18 cellular contexts compared by ENCODE assay signal in the genomic region with DNA sequence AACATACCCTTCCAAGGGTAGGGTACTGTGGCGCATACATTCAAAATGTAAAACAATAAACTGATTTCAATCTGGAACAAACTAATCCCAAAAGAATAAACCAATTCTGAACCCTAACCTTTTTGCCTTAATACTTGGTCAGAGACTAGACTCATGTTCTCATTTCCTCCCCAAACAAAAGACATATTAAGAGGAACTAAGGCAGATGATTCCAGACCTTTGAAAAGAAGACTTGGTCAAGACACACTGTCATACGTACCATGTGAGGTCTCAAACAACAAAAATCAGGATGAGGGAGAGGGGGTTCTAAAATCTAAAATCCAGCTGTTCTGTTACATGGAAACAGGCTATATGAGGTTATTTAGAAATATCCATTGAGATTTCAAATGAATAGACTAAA.
DNase-seq lines count a peak whose midpoint lies in the region; ATAC-seq lines count a peak whose summit lies in the region.
"Had no signal": no experiment of that assay in that cellular context is flagged by ENCODE, and none has a peak within 500 bp of the region (broad histone marks: within the 10 kb centered on the region; RNA-seq: fewer than 3 reads in every experiment).

No MANE protein-coding gene starts in this region.

- no peak for DNase-seq in T-helper 1 cell
- DNase-seq in MV-4-11 (lab: John Stamatoyannopoulos, UW) = peak; percentile 42
- DNase-seq in activated CD4-positive, CD25-positive, alpha-beta regulatory T cell (lab: John Stamatoyannopoulos, UW) = no peak
- no peak for DNase-seq in NCI-H774 (lab: John Stamatoyannopoulos, UW)
- no peak for DNase-seq in NCI-H82 treated with DMSO at 0.1 percent for 48 hours (lab: John Stamatoyannopoulos, UW; ENCODE audit: unreplicated experiment)
- DNase-seq: 8988T, COR-L47, GOT3, Kasumi-1, NCI-H146, NCI-H2227 treated with DMSO at 0.1 percent for 48 hours, NCI-H526 treated with DMSO at 0.1 percent for 48 hours, PC-9, SK-N-SH, T-helper 2 cell had no signal

- no peaks in the 10 kb centered on the region for H3K9me3 Mint-ChIP-seq in T-helper 1 cell treated with Interleukin-12 subunit alpha and Interleukin-12 subunit beta and Interleukin-4 antibody, amounts not matched to agents 30 μg/mL and 1 μg/mL, for 36 hours
- H3K9me3 Mint-ChIP-seq in dendritic cell treated with granulocyte-macrophage colony-stimulating factor and Interleukin-4, amounts not matched to agents 40 ng/mL and 50 ng/mL, for 4 days = no peaks in the 10 kb centered on the region

- peaks cover 27% of the 10 kb centered on the region for H3K36me3 Mint-ChIP-seq in T-helper 1 cell treated with Interleukin-12 subunit alpha and Interleukin-12 subunit beta and Interleukin-4 antibody, amounts not matched to agents 30 μg/mL and 1 μg/mL, for 36 hours (ENCODE audit: low read depth)
- H3K36me3 Mint-ChIP-seq in dendritic cell treated with granulocyte-macrophage colony-stimulating factor and Interleukin-4, amounts not matched to agents 40 ng/mL and 50 ng/mL, for 4 days (ENCODE audit: low read depth) = peaks cover 19% of the 10 kb centered on the region

- H3K4me3 Mint-ChIP-seq in T-helper 1 cell treated with Interleukin-12 subunit alpha and Interleukin-12 subunit beta and Interleukin-4 antibody, amounts not matched to agents 30 μg/mL and 1 μg/mL, for 36 hours = no peak overlapping the region
- no peak overlapping the region for H3K4me3 Mint-ChIP-seq in dendritic cell treated with granulocyte-macrophage colony-stimulating factor and Interleukin-4, amounts not matched to agents 40 ng/mL and 50 ng/mL, for 4 days

- peak overlapping the region; percentile 37 for H3K27ac Mint-ChIP-seq in T-helper 1 cell treated with Interleukin-12 subunit alpha and Interleukin-12 subunit beta and Interleukin-4 antibody, amounts not matched to agents 30 μg/mL and 1 μg/mL, for 36 hours
- peak overlapping the region; percentile 31 for H3K27ac Mint-ChIP-seq in dendritic cell treated with granulocyte-macrophage colony-stimulating factor and Interleukin-4, amounts not matched to agents 40 ng/mL and 50 ng/mL, for 4 days

- no peak for ATAC-seq in HG03025 (IDR thresholded peaks at IDR 0.05; ENCODE audit: low FRiP score, unreplicated experiment)

- peaks cover 46% of the 10 kb centered on the region for H3K4me1 Mint-ChIP-seq in T-helper 1 cell treated with Interleukin-12 subunit alpha and Interleukin-12 subunit beta and Interleukin-4 antibody, amounts not matched to agents 30 μg/mL and 1 μg/mL, for 36 hours (ENCODE audit: low read depth)
- peaks cover 51% of the 10 kb centered on the region for H3K4me1 Mint-ChIP-seq in dendritic cell treated with granulocyte-macrophage colony-stimulating factor and Interleukin-4, amounts not matched to agents 40 ng/mL and 50 ng/mL, for 4 days (ENCODE audit: low read depth)

- no peaks in the 10 kb centered on the region for H3K27me3 Mint-ChIP-seq in T-helper 1 cell treated with Interleukin-12 subunit alpha and Interleukin-12 subunit beta and Interleukin-4 antibody, amounts not matched to agents 30 μg/mL and 1 μg/mL, for 36 hours (ENCODE audit: low read depth)
- no peaks in the 10 kb centered on the region for H3K27me3 Mint-ChIP-seq in dendritic cell treated with granulocyte-macrophage colony-stimulating factor and Interleukin-4, amounts not matched to agents 40 ng/mL and 50 ng/mL, for 4 days

- intact Hi-C loops in dendritic cell treated with granulocyte-macrophage colony-stimulating factor and Interleukin-4, amounts not matched to agents 40 ng/mL and 50 ng/mL, for 4 days (cut with micrococcal nuclease) = no loop called here
